Comparison of ENCODE assay signal across 8 cellular contexts in the genomic region with DNA sequence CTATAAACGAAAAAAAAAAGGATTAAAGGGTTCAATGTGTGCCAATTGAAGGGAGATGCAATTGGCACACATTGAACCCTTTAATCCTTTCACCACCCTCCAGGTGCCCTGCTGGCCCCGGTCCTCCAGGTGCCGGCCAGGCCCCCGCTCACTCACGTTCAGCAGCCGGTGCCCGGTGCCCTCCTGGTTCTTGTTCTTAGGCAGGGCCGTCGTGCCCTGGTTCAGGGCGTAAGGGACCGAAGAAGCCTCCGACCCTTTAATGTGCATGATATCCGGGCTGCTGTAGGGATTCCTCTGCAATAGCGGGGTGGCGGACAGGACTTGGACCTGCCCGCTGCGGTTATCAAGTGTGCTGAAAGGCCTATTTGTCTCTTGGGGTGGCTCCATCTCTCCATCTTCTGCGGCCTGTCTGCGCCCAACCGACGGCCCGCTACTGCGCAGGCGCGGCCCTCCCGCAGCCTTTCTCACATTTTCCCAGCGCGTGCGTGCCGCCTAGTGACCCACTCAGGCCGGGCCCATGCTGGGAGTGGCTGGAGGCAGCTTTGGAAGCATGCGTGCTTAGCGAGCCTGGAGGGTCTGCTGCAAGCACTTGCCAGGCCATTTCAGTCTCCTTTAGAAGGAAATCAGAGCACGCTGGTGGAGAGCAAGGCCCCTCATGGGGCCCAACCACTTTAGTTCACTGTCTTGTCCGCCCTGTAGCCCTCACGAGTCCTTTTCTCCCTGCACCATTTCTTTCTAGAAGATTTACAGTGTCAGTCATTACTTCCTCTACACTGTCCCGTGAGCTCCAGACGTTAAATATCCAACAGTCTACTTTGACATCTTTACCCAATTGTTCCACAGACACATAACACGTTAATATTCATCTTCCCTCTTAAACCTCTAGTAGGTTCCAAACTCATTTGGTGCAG. TPM values are rescaled to one million over a fixed set of nuclear protein-coding genes. Genes with fewer than 3 reads are reported as not detected.
DNase-seq lines count a peak whose midpoint lies in the region; TF ChIP-seq lines count a peak whose summit lies in the region.

No MANE protein-coding gene starts in this region.

- H3K27ac ChIP-seq in mammary epithelial cell (ENCODE audit: insufficient read depth, low read depth, low read length) = no peak overlapping the region
- no peak overlapping the region for H3K27ac ChIP-seq in tibial nerve

- peak in 1 of 2 donors; percentile 34 for TF ChIP-seq CTCF in mammary epithelial cell (conservative IDR thresholded peaks at IDR 0.05 in 1 of 2, IDR thresholded peaks at IDR 0.05 in 1 of 2; ENCODE audit: extremely low read depth in 1 of 2, insufficient read depth in 1 of 2, low read depth in 1 of 2, low read length in 2 of 2)
- peak in 3 of 5 experiments; percentile 22 to 40 (median 27) for TF ChIP-seq CTCF in tibial nerve (IDR thresholded peaks at IDR 0.05)

- H3K36me3 ChIP-seq in mammary epithelial cell (ENCODE audit: insufficient read depth, low read length) (peaks cover 5% of the 10 kb centered on the region), tibial nerve (peaks cover 0 to 19% (median 0%) of the 10 kb centered on the region in 3 donors)

- CTCF ChIA-PET in mammary epithelial cell (lab: Charles Lee; ENCODE audit: low non-redundant PET) = no interaction called here

- peak overlapping the region in 1 of 3 experiments; percentile 10 for H3K4me3 ChIP-seq in mammary epithelial cell (replicated peaks in 1 of 3; ENCODE audit: insufficient read depth in 1 of 3, low read depth in 2 of 3, low read length in 3 of 3)
- H3K4me3 ChIP-seq in tibial nerve = peak overlapping the region in 1 of 4 donors; percentile 19

- dilution Hi-C loops in mammary epithelial cell (cut with HindIII; ENCODE audit: low sequenced_read_pairs) = no loop called here

- no peaks in the 10 kb centered on the region for H3K27me3 ChIP-seq in mammary epithelial cell (ENCODE audit: insufficient read depth, low read length)
- H3K27me3 ChIP-seq in tibial nerve = no peaks in the 10 kb centered on the region

- H3K4me2 ChIP-seq in mammary epithelial cell (ENCODE audit: insufficient read depth, low read depth, low read length) = no peak overlapping the region

- in situ Hi-C loops in mammary epithelial cell (cut with MboI; ENCODE audit: low sequenced_read_pairs in 2 of 2) = loop anchor here in 1 of 2 donors (25.0 kb wide), 1 partner anchor 382 kb away; no protein-coding TSS in a partner anchor

- 68% methylated on average over 31 of the region's 39 CpGs for whole genome bisulfite sequencing in mammary epithelial cell (ENCODE audit: low coverage, missing lambda C conversion rate)
- 45 to 53% methylated on average over 39 of the region's 39 CpGs for WGBS in tibial nerve, 2 donors

- intact Hi-C loops in mammary epithelial cell (cut with micrococcal nuclease) = loop anchor here (1.0 kb wide), 1 partner anchor 168 kb away; the partner anchor contains the start of genes STRADB and TRAK2

- H3K4me1 ChIP-seq in mammary epithelial cell (ENCODE audit: insufficient read depth, low read length) = no peaks in the 10 kb centered on the region
- peaks cover 0 to 6% (median 0%) of the 10 kb centered on the region in 4 donors for H3K4me1 ChIP-seq in tibial nerve

- H3K9ac ChIP-seq in mammary epithelial cell (ENCODE audit: insufficient read depth, low read length) = no peak overlapping the region

- no TSS peak for BruUV-seq in mammary epithelial cell (replicated peaks; lab: Mats Ljungman, UMichigan)

- H3K79me2 ChIP-seq in mammary epithelial cell (ENCODE audit: insufficient read depth, low read length) = no peaks in the 10 kb centered on the region

- H2AFZ ChIP-seq in mammary epithelial cell (ENCODE audit: low read depth, low read length) = peak overlapping the region; percentile 79

- no peaks in the 10 kb centered on the region for H4K20me1 ChIP-seq in mammary epithelial cell (ENCODE audit: insufficient read depth, low read length)

- H3K9me3 ChIP-seq in mammary epithelial cell (replicated peaks; ENCODE audit: insufficient read depth, low read length) = no peaks in the 10 kb centered on the region
- no peaks in the 10 kb centered on the region for H3K9me3 ChIP-seq in tibial nerve

- no peak for TF ChIP-seq POLR2A in tibial nerve (IDR thresholded peaks at IDR 0.05)

- TF ChIP-seq EP300 in tibial nerve (IDR thresholded peaks at IDR 0.05) = peak in 1 of 2 donors; percentile 8

- peak; percentile 8 for DNase-seq in NCI-H2029 (lab: John Stamatoyannopoulos, UW)
- no peak for DNase-seq in NCI-H2029 treated with DMSO at 0.1 percent for 48 hours (lab: John Stamatoyannopoulos, UW)
- DNase-seq in mammary epithelial cell = no peak
- DNase-seq in kidney tubule cell (ENCODE audit: low spot score) = peak; percentile 55
- peak; percentile 39 to 46 for DNase-seq in tibial nerve (ENCODE audit: low spot score in 2 of 2)
- no peak for DNase-seq in NCI-H1694 treated with DMSO at 0.1 percent for 48 hours (lab: John Stamatoyannopoulos, UW)
- no peak for DNase-seq in HCEC 1CT
- no peak for DNase-seq in NCI-H2196 treated with DMSO at 0.1 percent for 48 hours (lab: John Stamatoyannopoulos, UW; ENCODE audit: unreplicated experiment)

RNA-seq across cellular contexts. Expression of gene TMEM237, which starts 24.3 kb away (rescaled TPM):
- 10 to 100 TPM; 50.1 to 96.9 TPM for total RNA-seq in mammary epithelial cell
- 39.5 TPM for polyA plus RNA-seq in mammary epithelial cell
- polyA minus RNA-seq in mammary epithelial cell = 20.5 TPM
- total RNA-seq in tibial nerve = 10 to 100 TPM in 3 of 4 donors, 1 to 10 TPM in 1; 7.2 to 32.1 (median 21.1) TPM

Comparison
In these comparisons a context has a peak if more than half of its experiments do, and no peak if none do; other contexts are left out.
1. DNase-seq: peak in NCI-H2029 (single experiment), kidney tubule cell (single experiment) and tibial nerve (2 of 2); none in NCI-H2029 treated with DMSO at 0.1 percent for 48 hours (single experiment), mammary epithelial cell (single experiment), NCI-H1694 treated with DMSO at 0.1 percent for 48 hours (single experiment), HCEC 1CT (single experiment) and NCI-H2196 treated with DMSO at 0.1 percent for 48 hours (single experiment).